In the genomic region with DNA sequence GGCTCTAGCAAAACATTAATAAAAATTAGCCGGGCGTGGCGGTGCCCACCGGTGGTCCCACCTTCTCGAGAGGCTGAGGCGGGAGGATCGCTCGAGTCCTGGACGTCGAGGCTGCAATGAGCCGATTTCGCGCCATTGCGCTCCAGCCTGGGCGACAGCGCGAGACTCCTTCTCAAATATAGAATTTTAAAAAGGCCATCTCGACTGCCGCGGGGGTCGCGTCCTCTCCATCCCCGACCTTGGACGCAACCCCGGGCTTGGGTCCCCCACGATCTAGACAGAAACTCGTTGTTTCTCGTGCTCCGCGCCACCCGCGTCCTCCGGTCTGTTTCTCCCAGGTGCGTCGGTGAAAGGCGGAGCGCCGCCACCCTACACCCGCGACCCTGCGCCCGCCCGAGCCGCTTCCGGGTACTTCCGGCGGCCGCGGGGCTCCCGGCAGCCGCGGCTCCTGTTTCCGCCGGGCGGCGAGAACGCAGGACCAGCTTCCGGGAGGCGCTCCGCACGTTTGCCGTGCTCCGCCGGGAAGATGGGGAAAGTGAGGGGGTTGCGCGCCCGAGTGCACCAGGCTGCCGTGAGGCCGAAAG, we compare ENCODE assay signal across 8 cellular contexts. TPM values are rescaled to one million over a fixed set of nuclear protein-coding genes. Genes with fewer than 3 reads are reported as not detected.
DNase-seq lines count a peak whose midpoint lies in the region; ATAC-seq and TF ChIP-seq lines count a peak whose summit lies in the region.

A gene with protein sequence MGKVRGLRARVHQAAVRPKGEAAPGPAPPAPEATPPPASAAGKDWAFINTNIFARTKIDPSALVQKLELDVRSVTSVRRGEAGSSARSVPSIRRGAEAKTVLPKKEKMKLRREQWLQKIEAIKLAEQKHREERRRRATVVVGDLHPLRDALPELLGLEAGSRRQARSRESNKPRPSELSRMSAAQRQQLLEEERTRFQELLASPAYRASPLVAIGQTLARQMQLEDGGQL (plus strand): TSS at position 498 of the 584 bp plus-strand sequence. CDS start 29 bp downstream, at position 527.

- peaks cover 8% of the 10 kb centered on the region for H3K27me3 ChIP-seq in AG04450 (ENCODE audit: control insufficient read depth, insufficient read depth, low read length)
- H3K27me3 ChIP-seq in dorsolateral prefrontal cortex: no peaks in the 10 kb centered on the region

- CTCF ChIA-PET in AG04450 (lab: Charles Lee): interaction anchor here (1.0 to 2.6 kb wide), 4 partner anchors 10 to 197 kb away, joined by 3 to 12 read pairs (median 6); no protein-coding TSS in a partner anchor

- ATAC-seq in GM18867 (IDR thresholded peaks at IDR 0.05; ENCODE audit: unreplicated experiment) (peak; percentile 76), HG03342 (IDR thresholded peaks at IDR 0.05; ENCODE audit: unreplicated experiment) (peak; percentile 72)

- 2 to 4% methylated on average over 43 to 46 of the region's 69 CpGs for WGBS in lower leg skin, 2 donors

- intact Hi-C loops in dorsolateral prefrontal cortex (cut with DNase I) (loop anchor here (5.0 to 10.0 kb wide), 5 partner anchors 65 to 505 kb away; a partner anchor contains a TSS), lower leg skin (cut with DNase I; ENCODE audit: low total_unique reads) (loop anchor here (10.0 kb wide), 1 partner anchor 135 kb away; a partner anchor contains a TSS)

- peaks cover 3% of the 10 kb centered on the region; the same call in 1 of the 2 replicates for H3K9me3 ChIP-seq in AG04450 (ENCODE audit: control insufficient read depth, insufficient read depth, low read length)

- POLR2A ChIA-PET in AG04450 (lab: Yijun Ruan, JAX): interaction anchor here (1.4 kb wide), 1 partner anchor 66 kb away, joined by 4 read pairs; a partner anchor contains a TSS

- H3K27ac ChIP-seq in AG04450 (ENCODE audit: low read depth, low read length) (peak within 1 kb of the TSS; percentile 47), dorsolateral prefrontal cortex (peak within 1 kb of the TSS in 42 of 59 donors; percentile 1 to 90 (median 56))

- DNase-seq in AG04450 (ENCODE audit: low read depth, low spot score) (peak; percentile 47), NCI-H748 treated with DMSO at 0.1 percent for 48 hours (lab: John Stamatoyannopoulos, UW) (peak; percentile 57), dorsolateral prefrontal cortex (peak in 9 of 10 donors; percentile 51 to 87 (median 67)), lower leg skin (ENCODE audit: low spot score in 2 of 2) (no peak)
- DNase-seq in activated CD4-positive, alpha-beta T cell treated with anti-CD3 and anti-CD28 coated beads, Interleukin-2, amount 50 U/mL, for 48 hours: peak; percentile 82 to 84
- peak; percentile 77 to 83 for DNase-seq in stimulated activated CD4-positive, alpha-beta T cell treated with anti-CD3 and anti-CD28 coated beads, Interleukin-4, amount 100 ng/mL, for 4 hours

- no peak for TF ChIP-seq POLR2A in lower leg skin (IDR thresholded peaks at IDR 0.05)

- H3K4me3 ChIP-seq in AG04450 (ENCODE audit: low read depth, low read length): peak within 1 kb of the TSS; percentile 96
- peak within 1 kb of the TSS; percentile 62 to 99 (median 89) for H3K4me3 ChIP-seq in dorsolateral prefrontal cortex
- peak within 1 kb of the TSS; percentile 89 for H3K4me3 ChIP-seq in lower leg skin (ENCODE audit: low read depth, poor library complexity, severe bottlenecking)

- TF ChIP-seq CTCF in AG04450 (IDR thresholded peaks at IDR 0.05; ENCODE audit: low read depth, low read length) (no peak), dorsolateral prefrontal cortex (IDR thresholded peaks at IDR 0.05 in 54 of 56, conservative IDR thresholded peaks at IDR 0.05 in 2 of 56; ENCODE audit: low read depth in 1 of 56, partially characterized antibody in 56 of 56) (peak in 33 of 56 donors; percentile 6 to 57 (median 23)), lower leg skin (IDR thresholded peaks at IDR 0.05) (no peak)

RNA-seq across cellular contexts. Expression of the gene that starts here (rescaled TPM):
- polyA plus RNA-seq in AG04450 (2011; rRNA removed): 11.4 and 11.9 TPM in 2 replicates
- 7.7 and 8.6 TPM in 2 replicates for polyA minus RNA-seq in AG04450 (2011; rRNA and poly(A)+ RNA removed)
- total RNA-seq in dorsolateral prefrontal cortex (10 to 100 TPM; 13.4 to 35.4 (median 23.4) TPM), lower leg skin (10 to 100 TPM; 19.0 to 36.4 (median 31.6) TPM)

Comparison
In these comparisons a context has a peak if more than half of its experiments do, and no peak if none do; other contexts are left out.
1. DNase-seq: peak in AG04450 (single experiment), NCI-H748 treated with DMSO at 0.1 percent for 48 hours (single experiment), activated CD4-positive, alpha-beta T cell treated with anti-CD3 and anti-CD28 coated beads, Interleukin-2, amount 50 U/mL, for 48 hours (2 of 2), dorsolateral prefrontal cortex (9 of 10) and stimulated activated CD4-positive, alpha-beta T cell treated with anti-CD3 and anti-CD28 coated beads, Interleukin-4, amount 100 ng/mL, for 4 hours (2 of 2); none in lower leg skin (0 of 2).
2. CTCF ChIP-seq: peak in dorsolateral prefrontal cortex (33 of 56); none in AG04450 (single experiment) and lower leg skin (0 of 3).
3. Peak in every context shown above with its lines, with median percentiles within 50 percentile points of each other: H3K4me3 ChIP-seq.